Comparison of ENCODE assay signal across 2 cellular contexts in genomic region chr10:3082290-3082689, GRCh38.
TF ChIP-seq lines count a peak whose summit lies in the region.

No MANE protein-coding gene starts in this region.

TF ChIP-seq in IMR-90, 13 proteins besides CTCF, POLR2A, EP300 and RAD21:
- no peak for TF ChIP-seq MXI1 (IDR thresholded peaks at IDR 0.05; ENCODE audit: borderline replicate concordance, low read depth, low read length)
- TF ChIP-seq ELK1 (IDR thresholded peaks at IDR 0.05; ENCODE audit: borderline replicate concordance, low read depth, low read length) = no peak
- TF ChIP-seq RFX5 (IDR thresholded peaks at IDR 0.05; ENCODE audit: low read depth, low read length) = no peak
- no peak for TF ChIP-seq CHD1 (IDR thresholded peaks at IDR 0.05; ENCODE audit: low read depth, low read length)
- TF ChIP-seq CEBPB (IDR thresholded peaks at IDR 0.05; ENCODE audit: low read depth, low read length) = no peak

TF ChIP-seq in GM12878, 131 proteins besides CTCF, POLR2A, EP300 and RAD21:
- no peak for TF ChIP-seq SIX5 (IDR thresholded peaks at IDR 0.05; ENCODE audit: low read depth, low read length, severe bottlenecking)
